ENCODE assay signal across 14 cellular contexts in the genomic region with DNA sequence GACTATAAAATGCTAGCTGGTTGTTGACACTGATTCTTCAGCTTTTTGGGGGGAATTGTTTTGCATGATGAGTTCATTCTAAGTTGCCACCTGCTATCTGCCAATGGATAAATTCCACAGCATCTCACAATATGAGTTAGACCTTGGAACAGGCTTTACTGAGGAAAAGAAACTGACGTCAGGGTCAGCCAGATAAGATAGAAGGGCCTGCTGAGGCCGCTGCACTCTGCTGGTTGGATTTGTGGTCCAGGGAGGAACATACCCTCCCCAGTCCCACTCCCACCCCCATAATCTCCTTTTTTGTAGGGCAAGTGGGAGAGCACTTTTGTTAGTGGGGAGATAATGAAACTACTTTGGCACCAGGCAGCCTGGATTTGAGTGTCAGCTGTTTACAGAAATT.
DNase-seq lines count a peak whose midpoint lies in the region; ATAC-seq and TF ChIP-seq lines count a peak whose summit lies in the region.
"Had no signal": no experiment of that assay in that cellular context is flagged by ENCODE, and none has a peak within 500 bp of the region (broad histone marks: within the 10 kb centered on the region; RNA-seq: fewer than 3 reads in every experiment).

No MANE protein-coding gene starts in this region.

- no peak overlapping the region for H2AFZ ChIP-seq in hepatocyte
- H2AFZ ChIP-seq: GM23248 had no signal

- DNase-seq in heart left ventricle (no peak), Right ventricle myocardium inferior (ENCODE audit: missing footprints) (no peak), fibroblast of pulmonary artery (ENCODE audit: low read depth) (peak; percentile 9), hepatocyte (ENCODE audit: low spot score) (peak; percentile 50), type B pancreatic cell (ENCODE audit: extremely low spot score, unreplicated experiment) (no peak)
- DNase-seq in CD4-positive, alpha-beta memory T cell = no peak
- DNase-seq: BE2C; C1 segment of cervical spinal cord; Caco-2; CD4-positive, CD25-positive, alpha-beta regulatory T cell; GM23248; IMR-90 had no signal

- no peaks in the 10 kb centered on the region for H3K27me3 Mint-ChIP-seq in type B pancreatic cell
- peaks cover 0 to 2% of the 10 kb centered on the region in 2 donors for H3K27me3 Mint-ChIP-seq in CD4-positive, alpha-beta memory T cell
- H3K27me3 Mint-ChIP-seq: CD4-positive, CD25-positive, alpha-beta regulatory T cell had no signal

- no peaks in the 10 kb centered on the region for H3K36me3 Mint-ChIP-seq in type B pancreatic cell
- no peaks in the 10 kb centered on the region for H3K36me3 Mint-ChIP-seq in CD4-positive, alpha-beta memory T cell
- H3K36me3 Mint-ChIP-seq: CD4-positive, CD25-positive, alpha-beta regulatory T cell had no signal

- no peaks in the 10 kb centered on the region for H4K20me1 ChIP-seq in hepatocyte (ENCODE audit: insufficient read depth, poor library complexity, severe bottlenecking)

- H3K27me3 ChIP-seq in heart left ventricle (no peaks in the 10 kb centered on the region), hepatocyte (no peaks in the 10 kb centered on the region)
- no peaks in the 10 kb centered on the region for H3K27me3 ChIP-seq in CD4-positive, alpha-beta memory T cell (ENCODE audit: insufficient read depth, low read length)
- H3K27me3 ChIP-seq: BE2C had no signal

- H3K27ac Mint-ChIP-seq in type B pancreatic cell = peak overlapping the region; percentile 11
- H3K27ac Mint-ChIP-seq in CD4-positive, alpha-beta memory T cell = no peak overlapping the region
- H3K27ac Mint-ChIP-seq: CD4-positive, CD25-positive, alpha-beta regulatory T cell had no signal

- H3K4me1 ChIP-seq in heart left ventricle (peaks cover 0 to 19% (median 0%) of the 10 kb centered on the region in 12 donors), hepatocyte (ENCODE audit: insufficient read depth) (peaks cover 17% of the 10 kb centered on the region)
- H3K4me1 ChIP-seq in CD4-positive, alpha-beta memory T cell (ENCODE audit: insufficient read depth, low read length) = no peaks in the 10 kb centered on the region
- H3K4me1 ChIP-seq: BE2C had no signal

- intact Hi-C loops in heart left ventricle (cut with DNase I) = no loop called here
- intact Hi-C loops in Right ventricle myocardium inferior (cut with DNase I) = no loop called here
- intact Hi-C loops in CD4-positive, alpha-beta memory T cell (cut with micrococcal nuclease) = no loop called here

- CTCF ChIA-PET in CD4-positive, alpha-beta memory T cell (lab: Charles Lee; ENCODE audit: partially characterized antibody) = no interaction called here

- no peak for TF ChIP-seq POLR2A in heart left ventricle (IDR thresholded peaks at IDR 0.05)

- H3K27ac ChIP-seq in heart left ventricle (peak overlapping the region in 3 of 12 donors; percentile 21 to 33 (median 24)), hepatocyte (peak overlapping the region; percentile 73)
- no peak overlapping the region for H3K27ac ChIP-seq in CD4-positive, alpha-beta memory T cell (ENCODE audit: low read depth, low read length)
- H3K27ac ChIP-seq: GM23248 had no signal

- no peak overlapping the region for H3K4me3 Mint-ChIP-seq in type B pancreatic cell
- H3K4me3 Mint-ChIP-seq in CD4-positive, alpha-beta memory T cell = no peak overlapping the region
- H3K4me3 Mint-ChIP-seq: CD4-positive, CD25-positive, alpha-beta regulatory T cell had no signal

- H3K9me2 ChIP-seq in hepatocyte (replicated peaks; ENCODE audit: insufficient read depth) = no peaks in the 10 kb centered on the region

- H3K4me2 ChIP-seq in hepatocyte = no peak overlapping the region

- ATAC-seq in heart left ventricle (peak in 3 of 4 donors; percentile 64 to 68 (median 65)), Right ventricle myocardium inferior (no peak), SK-N-SH treated with all-trans-retinoic acid at 6 μM for 48 hours (no peak)

- TF ChIP-seq CTCF in heart left ventricle (IDR thresholded peaks at IDR 0.05) = no peak
- TF ChIP-seq CTCF in fibroblast of pulmonary artery (IDR thresholded peaks at IDR 0.05; ENCODE audit: low read length, missing control alignments) = no peak
- TF ChIP-seq CTCF in hepatocyte (IDR thresholded peaks at IDR 0.05; ENCODE audit: poor library complexity) = no peak
- no peak for TF ChIP-seq CTCF in type B pancreatic cell (conservative IDR thresholded peaks at IDR 0.05)

- H3K79me2 ChIP-seq in hepatocyte = no peaks in the 10 kb centered on the region

- POLR2A ChIA-PET in CD4-positive, alpha-beta memory T cell (lab: Charles Lee; ENCODE audit: partially characterized antibody) = no interaction called here

- H3K36me3 ChIP-seq in heart left ventricle (no peaks in the 10 kb centered on the region), hepatocyte (replicated peaks; ENCODE audit: insufficient read depth, low read depth) (no peaks in the 10 kb centered on the region)
- H3K36me3 ChIP-seq in CD4-positive, alpha-beta memory T cell (ENCODE audit: insufficient read depth, low read length) = no peaks in the 10 kb centered on the region
- H3K36me3 ChIP-seq: BE2C, HAP-1 had no signal

- H3K4me3 ChIP-seq in heart left ventricle = no peak overlapping the region
- no peak overlapping the region for H3K4me3 ChIP-seq in fibroblast of pulmonary artery (replicated peaks; ENCODE audit: low read depth, low read length)
- no peak overlapping the region for H3K4me3 ChIP-seq in hepatocyte
- no peak overlapping the region for H3K4me3 ChIP-seq in CD4-positive, alpha-beta memory T cell (ENCODE audit: low read length in 2 of 2)
- H3K4me3 ChIP-seq: GM23248, HAP-1 had no signal

- H3K4me1 Mint-ChIP-seq in type B pancreatic cell (ENCODE audit: unreplicated experiment) = peaks cover 27% of the 10 kb centered on the region
- no peaks in the 10 kb centered on the region for H3K4me1 Mint-ChIP-seq in CD4-positive, alpha-beta memory T cell

- WGBS in heart left ventricle, 4 donors = 16 to 45% (median 30%) methylated on average over 2 of the region's 2 CpGs
- 40% methylated on average over 2 of the region's 2 CpGs for WGBS in hepatocyte (ENCODE audit: low lambda C conversion rate, missing lambda C conversion rate)

- H3K9me3 ChIP-seq in heart left ventricle (no peaks in the 10 kb centered on the region), hepatocyte (ENCODE audit: low read depth) (no peaks in the 10 kb centered on the region)
- no peaks in the 10 kb centered on the region for H3K9me3 ChIP-seq in CD4-positive, alpha-beta memory T cell (ENCODE audit: control insufficient read depth in 1 of 2, low read length in 2 of 2)
- H3K9me3 ChIP-seq: BE2C, Caco-2, HAP-1 had no signal

- no peaks in the 10 kb centered on the region for H3K9me3 Mint-ChIP-seq in type B pancreatic cell
- H3K9me3 Mint-ChIP-seq in CD4-positive, alpha-beta memory T cell = no peaks in the 10 kb centered on the region

TF ChIP-seq in SK-N-SH treated with all-trans-retinoic acid at 6 μM for 48 hours, 23 proteins besides CTCF, POLR2A, EP300 and RAD21:
- TF ChIP-seq ESRRG (CRISPR knock-in tag; IDR thresholded peaks at IDR 0.05) (no peak), CSDC2 (CRISPR knock-in tag; IDR thresholded peaks at IDR 0.05) (no peak), GLIS3 (CRISPR knock-in tag; IDR thresholded peaks at IDR 0.05) (no peak), ZFP30 (CRISPR knock-in tag; IDR thresholded peaks at IDR 0.05) (no peak), PPARA (CRISPR knock-in tag; IDR thresholded peaks at IDR 0.05; ENCODE audit: borderline replicate concordance) (no peak)
TF ChIP-seq in SK-N-SH treated with all-trans-retinoic acid at 6 μM for 48 hours: peak in this region for 0.

Comparison
In these comparisons a context has a peak if more than half of its experiments do, and no peak if none do; other contexts are left out.
1. ATAC-seq: peak in heart left ventricle (3 of 4); none in Right ventricle myocardium inferior (single experiment) and SK-N-SH treated with all-trans-retinoic acid at 6 μM for 48 hours (single experiment).
2. DNase-seq: peak in fibroblast of pulmonary artery (single experiment) and hepatocyte (single experiment); none in heart left ventricle (0 of 5), Right ventricle myocardium inferior (single experiment), type B pancreatic cell (single experiment) and CD4-positive, alpha-beta memory T cell (0 of 5).